In the genomic region with DNA sequence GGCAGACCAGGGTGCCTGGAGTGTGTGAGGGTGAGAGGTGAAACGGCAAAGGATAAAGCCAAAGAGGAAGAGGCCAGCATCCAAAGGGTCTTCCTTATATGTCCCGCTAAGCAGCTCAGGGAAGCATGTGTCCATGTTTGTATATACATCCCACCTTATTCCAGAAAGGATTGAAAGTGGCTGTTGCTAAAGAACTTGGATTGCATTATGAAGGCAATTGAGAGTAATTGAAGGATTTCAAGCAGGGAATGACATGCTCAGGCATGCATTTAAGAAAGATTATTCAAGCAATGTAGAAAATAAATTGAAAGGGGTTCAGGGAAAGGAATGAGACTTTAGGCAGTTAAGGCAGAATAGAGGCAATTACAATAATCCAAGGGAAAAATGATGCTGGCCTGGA, we compare ENCODE assay signal across 23 cellular contexts.
"Had no signal": no experiment of that assay in that cellular context is flagged by ENCODE, and none has a peak within 500 bp of the region (broad histone marks: within the 10 kb centered on the region; RNA-seq: fewer than 3 reads in every experiment).

No MANE protein-coding gene starts in this region.

- H3K9me3 ChIP-seq: adrenal gland, breast epithelium had no signal

- H3K27me3 ChIP-seq: adrenal gland, breast epithelium had no signal

- DNase-seq: activated CD4-positive, CD25-positive, alpha-beta regulatory T cell; activated CD8-positive, alpha-beta memory T cell treated with anti-CD3 and anti-CD28 coated beads, Interleukin-2, amount 50 U/mL, for 4 hours; activated CD8-positive, alpha-beta T cell treated with anti-CD3 and anti-CD28 coated beads for 36 hours; activated naive CD4-positive, alpha-beta T cell treated with anti-CD3 and anti-CD28 coated beads, Interleukin-2, amount 50 U/mL, for 16 hours; activated naive CD8-positive, alpha-beta T cell treated with anti-CD3 and anti-CD28 coated beads, Interleukin-2, amount 10 ng/mL, durations not matched to agents 7 days and 5 days; adrenal gland; anterior cingulate cortex; central memory CD4-positive, alpha-beta T cell; Karpas-422; NCI-H1105 treated with DMSO at 0.1 percent for 48 hours; NCI-H1436 treated with DMSO at 0.1 percent for 48 hours; NCI-H187 treated with DMSO at 0.1 percent for 48 hours; NCI-H2081 treated with DMSO at 0.1 percent for 48 hours; NCI-H2171 treated with DMSO at 0.1 percent for 48 hours; NCI-H446; NCI-H524; PC-3; SHP77 treated with DMSO at 0.1 percent for 48 hours; T-cell; T-helper 2 cell; T1000 had no signal

- ATAC-seq: activated CD8-positive, alpha-beta T cell treated with anti-CD3 and anti-CD28 coated beads for 36 hours; K562; PC-3; T-cell had no signal

- H3K4me3 ChIP-seq: adrenal gland, breast epithelium, K562 had no signal

- H3K4me1 ChIP-seq: adrenal gland, breast epithelium had no signal

- H3K36me3 ChIP-seq: adrenal gland, breast epithelium had no signal

- H3K27ac ChIP-seq: adrenal gland, breast epithelium had no signal
